Comparison of ENCODE assay signal across 21 cellular contexts in the genomic region with DNA sequence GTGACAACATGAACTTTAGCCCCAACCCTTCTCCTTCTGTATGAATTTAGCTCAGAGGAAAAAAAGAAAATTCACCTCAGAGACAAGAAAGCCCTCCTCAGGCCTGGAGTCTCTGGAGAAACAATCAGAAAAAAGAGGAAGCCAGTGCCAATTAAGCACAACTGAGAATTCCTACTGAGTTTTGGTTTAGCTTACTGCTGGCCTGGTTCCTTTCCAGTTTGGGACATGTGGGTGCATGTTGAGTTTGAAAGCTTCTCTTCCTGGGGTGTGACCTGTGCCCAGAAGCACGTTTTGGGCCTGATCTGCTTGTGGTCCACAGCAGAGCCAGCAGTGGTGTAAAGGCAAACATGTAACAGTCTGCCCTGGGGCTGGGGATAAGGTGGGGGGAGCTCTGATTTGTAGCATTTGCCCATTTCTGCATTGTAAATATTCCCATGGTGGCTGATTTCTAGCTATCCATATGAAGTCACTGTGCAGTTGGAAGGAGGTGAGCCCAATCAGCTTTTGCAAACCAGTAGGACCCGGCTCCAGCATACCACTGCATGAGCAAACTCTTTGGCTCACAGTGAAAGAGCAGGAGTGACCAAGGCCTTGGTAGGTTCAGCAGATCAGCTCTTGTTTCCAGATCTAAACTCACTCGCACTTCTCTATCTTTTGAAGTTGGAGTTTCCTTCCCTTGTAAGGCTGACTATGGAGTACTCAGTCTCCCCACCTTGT. TPM values are rescaled to one million over a fixed set of nuclear protein-coding genes. Genes with fewer than 3 reads are reported as not detected.
DNase-seq lines count a peak whose midpoint lies in the region; ATAC-seq and TF ChIP-seq lines count a peak whose summit lies in the region.
"Had no signal": no experiment of that assay in that cellular context is flagged by ENCODE, and none has a peak within 500 bp of the region (broad histone marks: within the 10 kb centered on the region; RNA-seq: fewer than 3 reads in every experiment).

No MANE protein-coding gene starts in this region.

- H3K4me3 ChIP-seq in RWPE2 (ENCODE audit: severe bottlenecking): no peak overlapping the region
- no peak overlapping the region for H3K4me3 ChIP-seq in CD8-positive, alpha-beta memory T cell (ENCODE audit: low read length)
- H3K4me3 ChIP-seq: hepatocyte, neural progenitor cell, uterus had no signal

- peak overlapping the region; percentile 24 for H3K27ac ChIP-seq in RWPE2 (ENCODE audit: poor library complexity, severe bottlenecking)
- H3K27ac ChIP-seq in CD8-positive, alpha-beta memory T cell (ENCODE audit: low read depth, low read length): no peak overlapping the region
- H3K27ac ChIP-seq: hepatocyte, neural progenitor cell, uterus had no signal

- peaks cover 12% of the 10 kb centered on the region for H3K4me1 ChIP-seq in RWPE2 (ENCODE audit: insufficient read depth, poor library complexity, severe bottlenecking)
- no peaks in the 10 kb centered on the region for H3K4me1 ChIP-seq in CD8-positive, alpha-beta memory T cell (ENCODE audit: insufficient read depth, low read length)
- H3K4me1 ChIP-seq: neural progenitor cell, uterus had no signal

- H3K9me3 Mint-ChIP-seq in CD8-positive, alpha-beta memory T cell: no peaks in the 10 kb centered on the region
- H3K9me3 Mint-ChIP-seq: activated CD8-positive, alpha-beta T cell treated with anti-CD3 and anti-CD28 coated beads for 36 hours; activated naive CD8-positive, alpha-beta T cell treated with anti-CD3 and anti-CD28 coated beads for 36 hours; brain; neural progenitor cell; stimulated activated naive CD8-positive, alpha-beta T cell treated with anti-CD3 and anti-CD28 coated beads, Interleukin-15, amount 100 ng/mL, for 72 hours had no signal

- no peak for TF ChIP-seq CTCF in RWPE2 (IDR thresholded peaks at IDR 0.05; ENCODE audit: poor library complexity, severe bottlenecking)

- ATAC-seq in RWPE2 (ENCODE audit: low read depth) (peak; percentile 43), HG03571 (IDR thresholded peaks at IDR 0.05; ENCODE audit: unreplicated experiment) (no peak)
- ATAC-seq: activated CD8-positive, alpha-beta T cell treated with anti-CD3 and anti-CD28 coated beads for 36 hours; HCT116; stimulated activated naive CD8-positive, alpha-beta T cell treated with anti-CD3 and anti-CD28 coated beads, Interleukin-15, amount 100 ng/mL, for 72 hours had no signal

- peak; percentile 29 for DNase-seq in CD1c-positive myeloid dendritic cell (ENCODE audit: extremely low spot score)
- DNase-seq in RWPE2 (ENCODE audit: low spot score): no peak
- DNase-seq in fibroblast of peridontal ligament (ENCODE audit: extremely low read depth): peak; percentile 40
- DNase-seq in CD8-positive, alpha-beta memory T cell: no peak
- no peak for DNase-seq in NOMO-1 treated with DMSO at 0.1 percent for 48 hours (lab: John Stamatoyannopoulos, UW; ENCODE audit: unreplicated experiment)
- DNase-seq: ACHN; activated CD8-positive, alpha-beta T cell treated with anti-CD3 and anti-CD28 coated beads for 36 hours; activated naive CD8-positive, alpha-beta T cell treated with anti-CD3 and anti-CD28 coated beads for 36 hours; activated T-cell treated with anti-CD3 and anti-CD28 coated beads, Interleukin-2, amount 50 U/mL, for 48 hours; kidney glomerular epithelial cell; midbrain; NCI-H1092; NCI-H82; stimulated activated CD4-positive, alpha-beta T cell treated with anti-CD3 and anti-CD28 coated beads, Interleukin-15, amount 100 ng/mL, for 24 hours; stimulated activated naive CD8-positive, alpha-beta T cell treated with anti-CD3 and anti-CD28 coated beads, Interleukin-15, amount 100 ng/mL, for 72 hours; uterus had no signal

- H3K4me3 Mint-ChIP-seq in CD8-positive, alpha-beta memory T cell: no peak overlapping the region
- H3K4me3 Mint-ChIP-seq: activated CD8-positive, alpha-beta T cell treated with anti-CD3 and anti-CD28 coated beads for 36 hours; activated naive CD8-positive, alpha-beta T cell treated with anti-CD3 and anti-CD28 coated beads for 36 hours; brain; neural progenitor cell; stimulated activated naive CD8-positive, alpha-beta T cell treated with anti-CD3 and anti-CD28 coated beads, Interleukin-15, amount 100 ng/mL, for 72 hours had no signal

- H3K36me3 ChIP-seq in RWPE2 (ENCODE audit: low read depth): no peaks in the 10 kb centered on the region
- H3K36me3 ChIP-seq in CD8-positive, alpha-beta memory T cell (ENCODE audit: insufficient read depth, low read length): no peaks in the 10 kb centered on the region
- H3K36me3 ChIP-seq: neural progenitor cell, uterus had no signal

- H3K4me1 Mint-ChIP-seq in CD8-positive, alpha-beta memory T cell: no peaks in the 10 kb centered on the region
- H3K4me1 Mint-ChIP-seq: activated naive CD8-positive, alpha-beta T cell treated with anti-CD3 and anti-CD28 coated beads for 36 hours had no signal

- H3K27me3 ChIP-seq in RWPE2 (ENCODE audit: insufficient read depth, poor library complexity, severe bottlenecking): no peaks in the 10 kb centered on the region
- H3K27me3 ChIP-seq in CD8-positive, alpha-beta memory T cell (ENCODE audit: insufficient read depth, low read length, poor library complexity, severe bottlenecking): no peaks in the 10 kb centered on the region
- H3K27me3 ChIP-seq: hepatocyte, uterus had no signal

- H3K27me3 Mint-ChIP-seq in CD8-positive, alpha-beta memory T cell: peaks cover 2 to 3% of the 10 kb centered on the region in 2 donors
- H3K27me3 Mint-ChIP-seq: activated CD8-positive, alpha-beta T cell treated with anti-CD3 and anti-CD28 coated beads for 36 hours; stimulated activated naive CD8-positive, alpha-beta T cell treated with anti-CD3 and anti-CD28 coated beads, Interleukin-15, amount 100 ng/mL, for 72 hours had no signal

- H3K9me3 ChIP-seq in RWPE2 (ENCODE audit: severe bottlenecking): no peaks in the 10 kb centered on the region
- H3K9me3 ChIP-seq in CD8-positive, alpha-beta memory T cell (ENCODE audit: low read length): no peaks in the 10 kb centered on the region
- H3K9me3 ChIP-seq: uterus had no signal

- CTCF ChIA-PET in CD8-positive, alpha-beta memory T cell (lab: Charles Lee): interaction anchor here (0.8 kb wide), 1 partner anchor 22 kb away, joined by 4 read pairs; no protein-coding TSS in a partner anchor

- POLR2A ChIA-PET in CD8-positive, alpha-beta memory T cell (lab: Charles Lee): no interaction called here

- peak overlapping the region in 4 of 8 donors; percentile 14 to 68 (median 64) for H3K27ac Mint-ChIP-seq in CD8-positive, alpha-beta memory T cell
- H3K27ac Mint-ChIP-seq: activated CD8-positive, alpha-beta T cell treated with anti-CD3 and anti-CD28 coated beads for 36 hours; activated naive CD8-positive, alpha-beta T cell treated with anti-CD3 and anti-CD28 coated beads for 36 hours; brain; neural progenitor cell; stimulated activated naive CD8-positive, alpha-beta T cell treated with anti-CD3 and anti-CD28 coated beads, Interleukin-15, amount 100 ng/mL, for 72 hours had no signal

- H3K36me3 Mint-ChIP-seq in CD8-positive, alpha-beta memory T cell: no peaks in the 10 kb centered on the region
- H3K36me3 Mint-ChIP-seq: activated naive CD8-positive, alpha-beta T cell treated with anti-CD3 and anti-CD28 coated beads for 36 hours; brain; neural progenitor cell had no signal

RNA-seq across cellular contexts. Expression of gene THEM5, which starts 4.7 kb away (rescaled TPM):
- not detected for total RNA-seq in CD8-positive, alpha-beta memory T cell
- 0.38 TPM for polyA plus RNA-seq in CD8-positive, alpha-beta memory T cell
- total RNA-seq: activated CD8-positive, alpha-beta T cell treated with anti-CD3 and anti-CD28 coated beads for 36 hours; activated naive CD8-positive, alpha-beta T cell treated with anti-CD3 and anti-CD28 coated beads for 36 hours; hepatocyte; uterus had no signal

RNA-seq across cellular contexts. Expression of gene C2CD4D, which starts 18.6 kb away (rescaled TPM):
- total RNA-seq in CD8-positive, alpha-beta memory T cell: 1 to 10 TPM; 1.9 to 2.0 TPM
- 3.7 TPM for polyA plus RNA-seq in CD8-positive, alpha-beta memory T cell
- total RNA-seq: hepatocyte, uterus had no signal

RNA-seq across cellular contexts. Expression of gene RORC, which starts 26.6 kb away (rescaled TPM):
- total RNA-seq in CD8-positive, alpha-beta memory T cell: 1 to 10 TPM; 1.3 to 1.5 TPM
- 46.4 TPM for polyA plus RNA-seq in CD8-positive, alpha-beta memory T cell

RNA-seq across cellular contexts. Expression of gene THEM4, which starts 51.1 kb away (rescaled TPM):
- 10 to 100 TPM; 31.4 to 31.7 TPM for total RNA-seq in CD8-positive, alpha-beta memory T cell
- 77.0 TPM for polyA plus RNA-seq in CD8-positive, alpha-beta memory T cell

RNA-seq across cellular contexts. Expression of gene LINGO4, which starts 53.0 kb away (rescaled TPM):
- total RNA-seq in CD8-positive, alpha-beta memory T cell: under 1 TPM in 1 of 2 experiments, not detected in 1; 0.09 TPM
- 0.28 TPM for polyA plus RNA-seq in CD8-positive, alpha-beta memory T cell
- total RNA-seq: activated CD8-positive, alpha-beta T cell treated with anti-CD3 and anti-CD28 coated beads for 36 hours; activated naive CD8-positive, alpha-beta T cell treated with anti-CD3 and anti-CD28 coated beads for 36 hours; hepatocyte had no signal
- polyA plus RNA-seq: hepatocyte had no signal

Comparison
In these comparisons a context has a peak if more than half of its experiments do, and no peak if none do; other contexts are left out.
1. DNase-seq: peak in CD1c-positive myeloid dendritic cell (single experiment) and fibroblast of peridontal ligament (single experiment); none in RWPE2 (single experiment), CD8-positive, alpha-beta memory T cell (0 of 5) and NOMO-1 treated with DMSO at 0.1 percent for 48 hours (single experiment).